8 cellular contexts compared by ENCODE assay signal in genomic region chr3:133475245-133476010, GRCh38.
DNase-seq lines count a peak whose midpoint lies in the region; ATAC-seq lines count a peak whose summit lies in the region.
"Had no signal": no experiment of that assay in that cellular context is flagged by ENCODE, and none has a peak within 500 bp of the region (broad histone marks: within the 10 kb centered on the region; RNA-seq: fewer than 3 reads in every experiment).

No MANE protein-coding gene starts in this region.

- H3K4me3 ChIP-seq in Karpas-422 (ENCODE audit: low read length), result peak overlapping the region; percentile 50
- H3K4me3 ChIP-seq: thoracic aorta had no signal

- no peaks in the 10 kb centered on the region for H3K36me3 ChIP-seq in Karpas-422 (ENCODE audit: insufficient read depth, low read length)
- H3K36me3 ChIP-seq: thoracic aorta had no signal

- peak overlapping the region; percentile 98 for H3K27ac ChIP-seq in Karpas-422 (ENCODE audit: low read length)
- H3K27ac ChIP-seq: thoracic aorta had no signal

- H3K9me2 ChIP-seq in Karpas-422 (replicated peaks; ENCODE audit: insufficient read depth, low read length), result no peaks in the 10 kb centered on the region

- peaks cover 97% of the 10 kb centered on the region for H3K4me1 ChIP-seq in Karpas-422 (ENCODE audit: low read length)

- H3K4me2 ChIP-seq in Karpas-422 (ENCODE audit: low read depth, low read length, poor library complexity, severe bottlenecking), result peak overlapping the region; percentile 74

- H3K27me3 ChIP-seq in Karpas-422 (ENCODE audit: low read length), result no peaks in the 10 kb centered on the region

- DNase-seq in Karpas-422, result peak; percentile 91
- peak; percentile 76 for DNase-seq in germinal center (ENCODE audit: low spot score)
- DNase-seq in Kasumi-1 (lab: John Stamatoyannopoulos, UW), result no peak
- no peak for DNase-seq in GF-D8 (lab: John Stamatoyannopoulos, UW)
- DNase-seq in stimulated activated CD4-positive, alpha-beta T cell treated with anti-CD3 and anti-CD28 coated beads, Interleukin-2, amount 100 ng/mL, for 48 hours, result no peak

- peak; percentile 82 for ATAC-seq in GM18517 (IDR thresholded peaks at IDR 0.05; ENCODE audit: unreplicated experiment)
- ATAC-seq in GM21529 (IDR thresholded peaks at IDR 0.05; ENCODE audit: unreplicated experiment), result peak; percentile 78

- no peak overlapping the region for H2AFZ ChIP-seq in Karpas-422 (ENCODE audit: low read length)

- H3K79me2 ChIP-seq in Karpas-422 (ENCODE audit: low read length), result no peaks in the 10 kb centered on the region

- H4K20me1 ChIP-seq in Karpas-422 (ENCODE audit: insufficient read depth, low read depth, low read length), result no peaks in the 10 kb centered on the region

- peak overlapping the region; percentile 78 for H3K9ac ChIP-seq in Karpas-422 (ENCODE audit: low read length)

- H3K9me3 ChIP-seq in Karpas-422 (ENCODE audit: low read length), result no peaks in the 10 kb centered on the region
- H3K9me3 ChIP-seq: thoracic aorta had no signal

Comparison
In these comparisons a context has a peak if more than half of its experiments do, and no peak if none do; other contexts are left out.
1. DNase-seq: peak in Karpas-422 (single experiment) and germinal center (single experiment); none in Kasumi-1 (0 of 2), GF-D8 (single experiment) and stimulated activated CD4-positive, alpha-beta T cell treated with anti-CD3 and anti-CD28 coated beads, Interleukin-2, amount 100 ng/mL, for 48 hours (0 of 2).